In the genomic region with DNA sequence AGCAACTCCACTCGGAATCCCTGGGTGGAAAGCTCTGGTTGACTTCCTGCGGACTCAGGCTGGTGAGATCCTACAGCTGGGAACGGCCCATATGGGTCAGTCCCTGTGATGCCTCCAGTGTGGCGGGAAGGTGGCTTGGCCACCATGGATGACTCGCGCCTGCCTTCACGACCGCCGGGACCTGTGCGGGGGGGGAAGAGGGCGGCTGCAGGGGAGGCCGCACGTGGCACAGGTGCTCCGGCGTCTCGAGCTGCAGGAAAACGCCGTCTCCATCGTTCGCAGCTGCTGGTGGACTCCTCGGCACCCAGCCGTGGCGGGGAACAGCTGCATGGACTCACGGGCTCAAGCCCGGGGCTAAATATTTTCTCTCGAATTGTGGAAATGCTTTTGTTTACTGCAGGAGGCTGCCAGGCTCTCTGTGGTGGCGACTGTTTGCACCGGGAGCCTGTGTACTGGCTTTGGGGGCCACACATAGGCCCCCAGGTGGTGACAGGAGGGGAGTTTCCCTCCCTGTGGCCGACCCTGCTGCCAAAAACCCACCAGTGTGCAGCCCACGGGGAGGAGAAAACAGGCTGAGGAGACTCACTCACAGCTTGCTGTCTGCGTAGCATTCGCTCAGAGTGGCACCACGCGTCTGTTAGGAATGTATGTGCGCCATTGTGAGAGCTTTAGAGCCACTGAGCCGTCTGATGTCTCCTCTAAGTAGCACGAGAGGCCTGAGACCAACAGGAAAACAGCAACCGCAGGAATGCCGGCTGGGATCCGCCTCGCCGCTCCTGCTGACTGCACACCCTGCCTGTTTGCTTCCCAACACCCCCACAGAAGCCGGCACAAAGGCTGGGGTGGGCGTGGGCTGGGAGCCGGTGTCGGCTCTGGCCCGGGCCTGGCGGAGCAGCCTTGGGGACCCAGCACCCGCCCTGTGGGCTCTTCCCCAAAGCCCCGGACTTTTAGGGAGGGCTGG, we compare ENCODE assay signal across 10 cellular contexts.
DNase-seq lines count a peak whose midpoint lies in the region; ATAC-seq, FAIRE-seq and TF ChIP-seq lines count a peak whose summit lies in the region.
"Had no signal": no experiment of that assay in that cellular context is flagged by ENCODE, and none has a peak within 500 bp of the region (broad histone marks: within the 10 kb centered on the region; RNA-seq: fewer than 3 reads in every experiment).

No MANE protein-coding gene starts in this region.

- H3K79me2 ChIP-seq in ACC112 (ENCODE audit: control insufficient read depth, insufficient read depth, low read length, unreplicated experiment): no peaks in the 10 kb centered on the region

- ATAC-seq in HG03354 (IDR thresholded peaks at IDR 0.05; ENCODE audit: poor library complexity, severe bottlenecking, unreplicated experiment) (no peak), HG02798 (IDR thresholded peaks at IDR 0.05; ENCODE audit: poor library complexity, unreplicated experiment) (no peak)

- no peaks in the 10 kb centered on the region for H3K36me3 Mint-ChIP-seq in HFFc6 (ENCODE audit: low read depth)
- H3K36me3 Mint-ChIP-seq in CD4-positive, alpha-beta memory T cell: peaks cover 8 to 26% of the 10 kb centered on the region in 2 donors

- H3K27me3 ChIP-seq in ACC112 (ENCODE audit: insufficient read depth, low read length): no peaks in the 10 kb centered on the region
- no peaks in the 10 kb centered on the region for H3K27me3 ChIP-seq in small intestine (ENCODE audit: control insufficient read depth in 2 of 2, insufficient read depth in 2 of 2, low read length in 2 of 2)
- H3K27me3 ChIP-seq in CD4-positive, alpha-beta memory T cell (ENCODE audit: insufficient read depth, low read length): no peaks in the 10 kb centered on the region

- H3K9me3 Mint-ChIP-seq in HFFc6: no peaks in the 10 kb centered on the region
- no peaks in the 10 kb centered on the region for H3K9me3 Mint-ChIP-seq in CD4-positive, alpha-beta memory T cell

- H3K4me3 ChIP-seq in ACC112 (ENCODE audit: low read depth, low read length) (0 out of 2 replicates have a peak overlapping the region, but pooled peaks have one; percentile 59), cardiac fibroblast (replicated peaks in 1 of 2; ENCODE audit: low read depth in 2 of 2, low read length in 2 of 2) (peak overlapping the region in 1 of 2 donors; percentile 18), small intestine (ENCODE audit: low read depth in 1 of 2, low read length in 2 of 2) (no peak overlapping the region)
- no peak overlapping the region for H3K4me3 ChIP-seq in CD4-positive, alpha-beta memory T cell (ENCODE audit: low read length in 2 of 2)

- H3K4me3 Mint-ChIP-seq in HFFc6: peak overlapping the region; percentile 82
- no peak overlapping the region for H3K4me3 Mint-ChIP-seq in CD4-positive, alpha-beta memory T cell

- TF ChIP-seq CTCF in HFFc6 (IDR thresholded peaks at IDR 0.05) (no peak), cardiac fibroblast (IDR thresholded peaks at IDR 0.05; ENCODE audit: low read depth, low read length) (no peak)

- no peaks in the 10 kb centered on the region for H3K4me1 ChIP-seq in ACC112 (ENCODE audit: control insufficient read depth, insufficient read depth, low read length, unreplicated experiment)
- no peaks in the 10 kb centered on the region for H3K4me1 ChIP-seq in small intestine (ENCODE audit: control insufficient read depth in 2 of 2, insufficient read depth in 1 of 2, low read depth in 1 of 2, low read length in 1 of 2)
- no peaks in the 10 kb centered on the region for H3K4me1 ChIP-seq in CD4-positive, alpha-beta memory T cell (ENCODE audit: insufficient read depth, low read length)

- H3K27me3 Mint-ChIP-seq in HFFc6 (ENCODE audit: insufficient read depth): peaks cover 5% of the 10 kb centered on the region
- H3K27me3 Mint-ChIP-seq in CD4-positive, alpha-beta memory T cell: no peaks in the 10 kb centered on the region

- peak overlapping the region; percentile 97 for H3K27ac Mint-ChIP-seq in HFFc6
- peak overlapping the region in 3 of 7 donors; percentile 19 to 24 (median 22) for H3K27ac Mint-ChIP-seq in CD4-positive, alpha-beta memory T cell

- H3K9me3 ChIP-seq in small intestine (ENCODE audit: control insufficient read depth, low read depth): no peaks in the 10 kb centered on the region
- H3K9me3 ChIP-seq in CD4-positive, alpha-beta memory T cell (ENCODE audit: control insufficient read depth in 1 of 2, low read length in 2 of 2): no peaks in the 10 kb centered on the region

- CTCF ChIA-PET in CD4-positive, alpha-beta memory T cell (lab: Charles Lee; ENCODE audit: partially characterized antibody): interaction anchor here (1.1 kb wide), 1 partner anchor 42 kb away, joined by 4 read pairs; no protein-coding TSS in a partner anchor

- WGBS in small intestine, 3 donors: 71 to 78% (median 77%) methylated on average over 49 to 50 of the region's 50 CpGs

- peaks cover 19% of the 10 kb centered on the region for H3K4me1 Mint-ChIP-seq in HFFc6 (ENCODE audit: low read depth)
- H3K4me1 Mint-ChIP-seq in CD4-positive, alpha-beta memory T cell: peaks cover 0 to 4% (median 1%) of the 10 kb centered on the region in 4 donors

- intact Hi-C loops in CD4-positive, alpha-beta memory T cell (cut with micrococcal nuclease): no loop called here

- H3K36me3 ChIP-seq in ACC112 (ENCODE audit: insufficient read depth, low read length): no peaks in the 10 kb centered on the region
- no peaks in the 10 kb centered on the region for H3K36me3 ChIP-seq in small intestine (ENCODE audit: control insufficient read depth in 2 of 2, insufficient read depth in 2 of 2, low read length in 2 of 2)
- H3K36me3 ChIP-seq in CD4-positive, alpha-beta memory T cell (ENCODE audit: insufficient read depth, low read length): peaks cover 33% of the 10 kb centered on the region

- peak; percentile 95 for DNase-seq in HFFc6
- DNase-seq in cardiac fibroblast (ENCODE audit: low read depth in 2 of 2): peak; percentile 96 to 97
- DNase-seq in lung microvascular endothelial cell (ENCODE audit: low read depth in 2 of 2): peak; percentile 86 to 97
- DNase-seq in small intestine: no peak
- no peak for DNase-seq in CD4-positive, alpha-beta memory T cell
- DNase-seq: GDM1 had no signal

- POLR2A ChIA-PET in CD4-positive, alpha-beta memory T cell (lab: Charles Lee; ENCODE audit: partially characterized antibody): interaction anchor here (0.7 kb wide), 1 partner anchor 39 kb away, joined by 3 read pairs; no protein-coding TSS in a partner anchor

- no peak for FAIRE-seq in small intestine (lab: Jason Lieb, UNC)
- FAIRE-seq: frontal cortex had no signal

- no peak overlapping the region for H2AFZ ChIP-seq in ACC112 (ENCODE audit: low read length, unreplicated experiment)

- no peak overlapping the region; the same call in none of the 2 replicates for H3K27ac ChIP-seq in ACC112 (ENCODE audit: low read depth, low read length)
- H3K27ac ChIP-seq in small intestine (ENCODE audit: low read depth in 1 of 2, low read length in 1 of 2): no peak overlapping the region
- no peak overlapping the region for H3K27ac ChIP-seq in CD4-positive, alpha-beta memory T cell (ENCODE audit: low read depth, low read length)

Comparison
In these comparisons a context has a peak if more than half of its experiments do, and no peak if none do; other contexts are left out.
1. DNase-seq: peak in HFFc6 (single experiment), cardiac fibroblast (2 of 2) and lung microvascular endothelial cell (2 of 2); none in small intestine (single experiment) and CD4-positive, alpha-beta memory T cell (0 of 5).